ENCODE assay signal across 1 cellular context in genomic region chr3:11616551-11616950, GRCh38.
TF ChIP-seq lines count a peak whose summit lies in the region.

No MANE protein-coding gene starts in this region.

TF ChIP-seq in IMR-90, 13 proteins besides CTCF, POLR2A, EP300 and RAD21:
- TF ChIP-seq CHD1 (IDR thresholded peaks at IDR 0.05; ENCODE audit: low read depth, low read length) = no peak
- no peak for TF ChIP-seq FOS (IDR thresholded peaks at IDR 0.05; ENCODE audit: low read depth, low read length)
- TF ChIP-seq SMC3 (IDR thresholded peaks at IDR 0.05; ENCODE audit: low read depth, low read length) = no peak
- no peak for TF ChIP-seq RFX5 (IDR thresholded peaks at IDR 0.05; ENCODE audit: low read depth, low read length)
- TF ChIP-seq BHLHE40 (IDR thresholded peaks at IDR 0.05; ENCODE audit: low read depth, low read length) = no peak
- no peak for TF ChIP-seq USF2 (IDR thresholded peaks at IDR 0.05; ENCODE audit: low read depth, low read length)
- no peak for TF ChIP-seq NFE2L2 (IDR thresholded peaks at IDR 0.05; ENCODE audit: low read depth, low read length)
- TF ChIP-seq RCOR1 (IDR thresholded peaks at IDR 0.05; ENCODE audit: insufficient replicate concordance, low read length) = no peak
- no peak for TF ChIP-seq MAFK (IDR thresholded peaks at IDR 0.05; ENCODE audit: low read depth, low read length)
- TF ChIP-seq MAZ (IDR thresholded peaks at IDR 0.05; ENCODE audit: borderline replicate concordance, low read depth, low read length) = no peak
- no peak for TF ChIP-seq CEBPB (IDR thresholded peaks at IDR 0.05; ENCODE audit: low read depth, low read length)
